ENCODE assay signal across 8 cellular contexts in the genomic region with DNA sequence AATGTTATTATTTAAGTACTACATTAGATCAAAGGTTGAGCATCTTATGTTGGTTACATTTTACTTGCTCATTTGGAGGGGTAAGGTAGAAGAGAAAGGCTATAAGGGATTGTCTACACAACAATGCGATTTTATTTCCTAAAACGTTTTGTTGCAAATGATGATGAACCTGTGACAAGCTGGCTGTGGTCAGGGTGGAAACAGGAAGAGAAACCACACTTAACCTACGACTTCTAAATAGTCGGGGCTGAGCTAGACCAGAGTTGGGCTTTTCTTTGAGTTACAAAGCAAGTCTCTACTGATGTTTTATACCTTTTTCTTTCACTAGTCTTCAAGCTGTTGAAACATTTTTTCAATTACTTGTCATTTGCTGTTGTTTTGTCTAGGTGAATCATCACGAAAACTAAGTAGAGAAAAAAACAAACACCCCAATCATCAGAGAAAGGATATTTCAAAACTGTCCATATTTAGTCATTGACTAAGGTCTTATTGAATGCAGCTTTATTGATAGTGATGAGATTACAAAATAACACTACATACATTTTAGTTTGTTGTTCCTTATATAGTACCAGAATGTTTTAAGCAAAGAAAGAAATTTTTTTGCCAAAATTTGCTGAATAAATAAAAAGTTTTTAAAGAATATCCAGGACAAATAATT. TPM values are rescaled to one million over a fixed set of nuclear protein-coding genes. Genes with fewer than 3 reads are reported as not detected.
DNase-seq lines count a peak whose midpoint lies in the region; ATAC-seq and FAIRE-seq lines count a peak whose summit lies in the region.

No MANE protein-coding gene starts in this region.

- no peak for FAIRE-seq in RCC 7860 (lab: Jason Lieb, UNC)

- ATAC-seq in GM19023 (IDR thresholded peaks at IDR 0.05; ENCODE audit: unreplicated experiment) (peak; percentile 53), HG02938 (IDR thresholded peaks at IDR 0.05; ENCODE audit: unreplicated experiment) (peak; percentile 42)

- DNase-seq in OCI-M1 (lab: John Stamatoyannopoulos, UW): peak; percentile 51
- DNase-seq in effector CD4-positive, alpha-beta T cell: peak; percentile 13
- no peak for DNase-seq in RCC 7860 (ENCODE audit: low spot score)
- no peak for DNase-seq in iPS-NIHi11 (ENCODE audit: low spot score)
- no peak for DNase-seq in mesenteric fat pad (ENCODE audit: low spot score)
- no peak for DNase-seq in DMS79 treated with DMSO at 0.1 percent for 48 hours (lab: John Stamatoyannopoulos, UW)

RNA-seq across cellular contexts. Expression of gene KLHL31, which starts 18.0 kb away (rescaled TPM):
- total RNA-seq in mesenteric fat pad: 10.7 TPM

Comparison
In these comparisons a context has a peak if more than half of its experiments do, and no peak if none do; other contexts are left out.
1. DNase-seq: peak in OCI-M1 (single experiment) and effector CD4-positive, alpha-beta T cell (single experiment); none in RCC 7860 (single experiment), iPS-NIHi11 (single experiment), mesenteric fat pad (single experiment) and DMS79 treated with DMSO at 0.1 percent for 48 hours (single experiment).